23 cellular contexts compared by ENCODE assay signal in the genomic region with DNA sequence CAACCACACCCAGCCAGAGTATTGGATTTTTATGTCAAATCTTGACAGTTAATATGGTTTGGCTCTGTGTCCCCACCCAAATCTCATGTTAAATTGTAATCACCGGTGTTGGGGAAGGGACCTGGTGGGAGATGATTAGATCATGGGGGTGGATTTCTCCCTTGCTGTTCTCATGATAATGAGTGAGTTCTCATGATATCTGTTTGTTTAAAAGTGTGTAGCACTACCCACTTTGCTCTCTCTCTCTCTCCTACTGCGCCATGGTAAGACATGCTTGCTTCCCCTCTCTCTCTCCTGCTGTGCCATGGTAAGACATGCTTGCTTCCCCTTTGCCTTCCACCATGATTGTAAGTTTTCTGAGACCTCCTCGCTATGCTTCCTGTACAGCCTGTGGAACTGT.
"Had no signal": no experiment of that assay in that cellular context is flagged by ENCODE, and none has a peak within 500 bp of the region (broad histone marks: within the 10 kb centered on the region; RNA-seq: fewer than 3 reads in every experiment).

No MANE protein-coding gene starts in this region.

- H3K27ac ChIP-seq: adrenal gland had no signal

- H3K9me3 Mint-ChIP-seq: activated B cell treated with CpG ODN at 0.5 μM for 24 hours; activated CD4-positive, alpha-beta T cell treated with anti-CD3 and anti-CD28 coated beads, Interleukin-2, amount 10 ng/mL, durations not matched to agents 24 days and 14 days; activated naive CD4-positive, alpha-beta T cell treated with anti-CD3 and anti-CD28 coated beads, Interleukin-2, amount 50 U/mL, for 24 hours had no signal

- H3K4me3 Mint-ChIP-seq: activated B cell treated with CpG ODN at 0.5 μM for 24 hours; activated CD4-positive, alpha-beta T cell treated with anti-CD3 and anti-CD28 coated beads, Interleukin-2, amount 10 ng/mL, durations not matched to agents 24 days and 14 days; activated naive CD4-positive, alpha-beta T cell treated with anti-CD3 and anti-CD28 coated beads, Interleukin-2, amount 50 U/mL, for 24 hours had no signal

- DNase-seq: activated B cell treated with CpG ODN at 0.5 μM for 24 hours; activated CD4-positive, alpha-beta T cell treated with anti-CD3 and anti-CD28 coated beads for 1 hour; activated CD4-positive, alpha-beta T cell treated with anti-CD3 and anti-CD28 coated beads, Interleukin-2, amount 10 ng/mL, durations not matched to agents 24 days and 14 days; activated CD4-positive, alpha-beta T cell treated with anti-CD3 and anti-CD28 coated beads, Interleukin-2, amount 50 U/mL, for 48 hours; activated effector memory CD4-positive, alpha-beta T cell treated with Interleukin-2 at 50 U/mL for 16 hours; activated naive CD4-positive, alpha-beta T cell; activated T-cell treated with anti-CD3 and anti-CD28 coated beads, Interleukin-2, amount 50 U/mL, for 48 hours; adrenal gland; anterior cingulate cortex; Kasumi-1; NCI-H1105 treated with DMSO at 0.1 percent for 48 hours; NCI-H1436 treated with DMSO at 0.1 percent for 48 hours; NCI-H187; NCI-H2081; NCI-H510A treated with DMSO at 0.1 percent for 48 hours; NCI-H69; NK-92 treated with Interleukin-12 subunit alpha and Interleukin-12 subunit beta, amount 100 ng/mL, for 24 hours; OCI-M1; RPMI8226; SK-N-SH had no signal

- H3K4me3 ChIP-seq: adrenal gland had no signal

- H3K27me3 Mint-ChIP-seq: activated B cell treated with CpG ODN at 0.5 μM for 24 hours; activated CD4-positive, alpha-beta T cell treated with anti-CD3 and anti-CD28 coated beads, Interleukin-2, amount 10 ng/mL, durations not matched to agents 24 days and 14 days; activated naive CD4-positive, alpha-beta T cell treated with anti-CD3 and anti-CD28 coated beads, Interleukin-2, amount 50 U/mL, for 24 hours had no signal

- H3K27ac Mint-ChIP-seq: activated B cell treated with CpG ODN at 0.5 μM for 24 hours; activated CD4-positive, alpha-beta T cell treated with anti-CD3 and anti-CD28 coated beads, Interleukin-2, amount 10 ng/mL, durations not matched to agents 24 days and 14 days; activated naive CD4-positive, alpha-beta T cell treated with anti-CD3 and anti-CD28 coated beads, Interleukin-2, amount 50 U/mL, for 24 hours had no signal

- H3K9me3 ChIP-seq: adrenal gland, SK-N-SH had no signal

- H3K4me1 ChIP-seq: adrenal gland had no signal

- H3K27me3 ChIP-seq: adrenal gland had no signal

- ATAC-seq: Panc1, Right ventricle myocardium inferior had no signal

- H3K4me1 Mint-ChIP-seq: activated B cell treated with CpG ODN at 0.5 μM for 24 hours had no signal
